ENCODE assay signal across 1 cellular context in the genomic region with DNA sequence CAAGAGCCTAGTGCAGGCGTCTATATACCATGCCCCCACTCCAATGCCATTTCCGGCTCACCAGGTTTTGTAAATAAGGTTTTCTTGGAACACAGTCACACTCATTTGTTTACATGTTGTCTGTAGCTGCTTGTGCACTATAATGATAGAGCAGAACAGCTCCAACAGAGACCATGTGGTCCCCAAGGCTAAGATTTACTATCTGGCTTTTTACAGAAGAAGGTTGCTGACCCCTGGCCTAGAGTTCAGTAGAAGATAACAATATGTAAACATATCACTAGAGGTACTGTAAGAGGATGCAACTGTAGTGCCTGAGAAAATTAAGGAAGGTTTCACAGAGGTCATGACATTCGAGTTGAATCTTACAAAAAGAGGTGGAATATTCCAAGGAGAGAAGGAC.
TF ChIP-seq lines count a peak whose summit lies in the region.

No MANE protein-coding gene starts in this region.

TF ChIP-seq in K562, 482 proteins besides CTCF, POLR2A, EP300 and RAD21 (continued from another document and continues in another):
- TF ChIP-seq, protein P1, sequence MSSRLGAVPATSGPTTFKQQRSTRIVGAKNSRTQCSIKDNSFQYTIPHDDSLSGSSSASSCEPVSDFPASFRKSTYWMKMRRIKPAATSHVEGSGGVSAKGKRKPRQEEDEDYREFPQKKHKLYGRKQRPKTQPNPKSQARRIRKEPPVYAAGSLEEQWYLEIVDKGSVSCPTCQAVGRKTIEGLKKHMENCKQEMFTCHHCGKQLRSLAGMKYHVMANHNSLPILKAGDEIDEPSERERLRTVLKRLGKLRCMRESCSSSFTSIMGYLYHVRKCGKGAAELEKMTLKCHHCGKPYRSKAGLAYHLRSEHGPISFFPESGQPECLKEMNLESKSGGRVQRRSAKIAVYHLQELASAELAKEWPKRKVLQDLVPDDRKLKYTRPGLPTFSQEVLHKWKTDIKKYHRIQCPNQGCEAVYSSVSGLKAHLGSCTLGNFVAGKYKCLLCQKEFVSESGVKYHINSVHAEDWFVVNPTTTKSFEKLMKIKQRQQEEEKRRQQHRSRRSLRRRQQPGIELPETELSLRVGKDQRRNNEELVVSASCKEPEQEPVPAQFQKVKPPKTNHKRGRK (tag; IDR thresholded peaks at IDR 0.05) = no peak
- TF ChIP-seq, protein P2, sequence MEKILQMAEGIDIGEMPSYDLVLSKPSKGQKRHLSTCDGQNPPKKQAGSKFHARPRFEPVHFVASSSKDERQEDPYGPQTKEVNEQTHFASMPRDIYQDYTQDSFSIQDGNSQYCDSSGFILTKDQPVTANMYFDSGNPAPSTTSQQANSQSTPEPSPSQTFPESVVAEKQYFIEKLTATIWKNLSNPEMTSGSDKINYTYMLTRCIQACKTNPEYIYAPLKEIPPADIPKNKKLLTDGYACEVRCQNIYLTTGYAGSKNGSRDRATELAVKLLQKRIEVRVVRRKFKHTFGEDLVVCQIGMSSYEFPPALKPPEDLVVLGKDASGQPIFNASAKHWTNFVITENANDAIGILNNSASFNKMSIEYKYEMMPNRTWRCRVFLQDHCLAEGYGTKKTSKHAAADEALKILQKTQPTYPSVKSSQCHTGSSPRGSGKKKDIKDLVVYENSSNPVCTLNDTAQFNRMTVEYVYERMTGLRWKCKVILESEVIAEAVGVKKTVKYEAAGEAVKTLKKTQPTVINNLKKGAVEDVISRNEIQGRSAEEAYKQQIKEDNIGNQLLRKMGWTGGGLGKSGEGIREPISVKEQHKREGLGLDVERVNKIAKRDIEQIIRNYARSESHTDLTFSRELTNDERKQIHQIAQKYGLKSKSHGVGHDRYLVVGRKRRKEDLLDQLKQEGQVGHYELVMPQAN (IDR thresholded peaks at IDR 0.05; ENCODE audit: borderline replicate concordance) = no peak
- no peak for TF ChIP-seq SMARCC2 (IDR thresholded peaks at IDR 0.05; ENCODE audit: low read depth)
- no peak for TF ChIP-seq NCOA2 (IDR thresholded peaks at IDR 0.05; ENCODE audit: partially characterized antibody in 2 of 2)
- TF ChIP-seq, protein P3, sequence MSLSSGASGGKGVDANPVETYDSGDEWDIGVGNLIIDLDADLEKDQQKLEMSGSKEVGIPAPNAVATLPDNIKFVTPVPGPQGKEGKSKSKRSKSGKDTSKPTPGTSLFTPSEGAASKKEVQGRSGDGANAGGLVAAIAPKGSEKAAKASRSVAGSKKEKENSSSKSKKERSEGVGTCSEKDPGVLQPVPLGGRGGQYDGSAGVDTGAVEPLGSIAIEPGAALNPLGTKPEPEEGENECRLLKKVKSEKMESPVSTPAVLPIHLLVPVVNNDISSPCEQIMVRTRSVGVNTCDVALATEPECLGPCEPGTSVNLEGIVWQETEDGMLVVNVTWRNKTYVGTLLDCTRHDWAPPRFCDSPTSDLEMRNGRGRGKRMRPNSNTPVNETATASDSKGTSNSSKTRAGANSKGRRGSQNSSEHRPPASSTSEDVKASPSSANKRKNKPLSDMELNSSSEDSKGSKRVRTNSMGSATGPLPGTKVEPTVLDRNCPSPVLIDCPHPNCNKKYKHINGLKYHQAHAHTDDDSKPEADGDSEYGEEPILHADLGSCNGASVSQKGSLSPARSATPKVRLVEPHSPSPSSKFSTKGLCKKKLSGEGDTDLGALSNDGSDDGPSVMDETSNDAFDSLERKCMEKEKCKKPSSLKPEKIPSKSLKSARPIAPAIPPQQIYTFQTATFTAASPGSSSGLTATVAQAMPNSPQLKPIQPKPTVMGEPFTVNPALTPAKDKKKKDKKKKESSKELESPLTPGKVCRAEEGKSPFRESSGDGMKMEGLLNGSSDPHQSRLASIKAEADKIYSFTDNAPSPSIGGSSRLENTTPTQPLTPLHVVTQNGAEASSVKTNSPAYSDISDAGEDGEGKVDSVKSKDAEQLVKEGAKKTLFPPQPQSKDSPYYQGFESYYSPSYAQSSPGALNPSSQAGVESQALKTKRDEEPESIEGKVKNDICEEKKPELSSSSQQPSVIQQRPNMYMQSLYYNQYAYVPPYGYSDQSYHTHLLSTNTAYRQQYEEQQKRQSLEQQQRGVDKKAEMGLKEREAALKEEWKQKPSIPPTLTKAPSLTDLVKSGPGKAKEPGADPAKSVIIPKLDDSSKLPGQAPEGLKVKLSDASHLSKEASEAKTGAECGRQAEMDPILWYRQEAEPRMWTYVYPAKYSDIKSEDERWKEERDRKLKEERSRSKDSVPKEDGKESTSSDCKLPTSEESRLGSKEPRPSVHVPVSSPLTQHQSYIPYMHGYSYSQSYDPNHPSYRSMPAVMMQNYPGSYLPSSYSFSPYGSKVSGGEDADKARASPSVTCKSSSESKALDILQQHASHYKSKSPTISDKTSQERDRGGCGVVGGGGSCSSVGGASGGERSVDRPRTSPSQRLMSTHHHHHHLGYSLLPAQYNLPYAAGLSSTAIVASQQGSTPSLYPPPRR (CRISPR knock-in tag; IDR thresholded peaks at IDR 0.05; ENCODE audit: borderline replicate concordance) = no peak
- TF ChIP-seq, protein P4, sequence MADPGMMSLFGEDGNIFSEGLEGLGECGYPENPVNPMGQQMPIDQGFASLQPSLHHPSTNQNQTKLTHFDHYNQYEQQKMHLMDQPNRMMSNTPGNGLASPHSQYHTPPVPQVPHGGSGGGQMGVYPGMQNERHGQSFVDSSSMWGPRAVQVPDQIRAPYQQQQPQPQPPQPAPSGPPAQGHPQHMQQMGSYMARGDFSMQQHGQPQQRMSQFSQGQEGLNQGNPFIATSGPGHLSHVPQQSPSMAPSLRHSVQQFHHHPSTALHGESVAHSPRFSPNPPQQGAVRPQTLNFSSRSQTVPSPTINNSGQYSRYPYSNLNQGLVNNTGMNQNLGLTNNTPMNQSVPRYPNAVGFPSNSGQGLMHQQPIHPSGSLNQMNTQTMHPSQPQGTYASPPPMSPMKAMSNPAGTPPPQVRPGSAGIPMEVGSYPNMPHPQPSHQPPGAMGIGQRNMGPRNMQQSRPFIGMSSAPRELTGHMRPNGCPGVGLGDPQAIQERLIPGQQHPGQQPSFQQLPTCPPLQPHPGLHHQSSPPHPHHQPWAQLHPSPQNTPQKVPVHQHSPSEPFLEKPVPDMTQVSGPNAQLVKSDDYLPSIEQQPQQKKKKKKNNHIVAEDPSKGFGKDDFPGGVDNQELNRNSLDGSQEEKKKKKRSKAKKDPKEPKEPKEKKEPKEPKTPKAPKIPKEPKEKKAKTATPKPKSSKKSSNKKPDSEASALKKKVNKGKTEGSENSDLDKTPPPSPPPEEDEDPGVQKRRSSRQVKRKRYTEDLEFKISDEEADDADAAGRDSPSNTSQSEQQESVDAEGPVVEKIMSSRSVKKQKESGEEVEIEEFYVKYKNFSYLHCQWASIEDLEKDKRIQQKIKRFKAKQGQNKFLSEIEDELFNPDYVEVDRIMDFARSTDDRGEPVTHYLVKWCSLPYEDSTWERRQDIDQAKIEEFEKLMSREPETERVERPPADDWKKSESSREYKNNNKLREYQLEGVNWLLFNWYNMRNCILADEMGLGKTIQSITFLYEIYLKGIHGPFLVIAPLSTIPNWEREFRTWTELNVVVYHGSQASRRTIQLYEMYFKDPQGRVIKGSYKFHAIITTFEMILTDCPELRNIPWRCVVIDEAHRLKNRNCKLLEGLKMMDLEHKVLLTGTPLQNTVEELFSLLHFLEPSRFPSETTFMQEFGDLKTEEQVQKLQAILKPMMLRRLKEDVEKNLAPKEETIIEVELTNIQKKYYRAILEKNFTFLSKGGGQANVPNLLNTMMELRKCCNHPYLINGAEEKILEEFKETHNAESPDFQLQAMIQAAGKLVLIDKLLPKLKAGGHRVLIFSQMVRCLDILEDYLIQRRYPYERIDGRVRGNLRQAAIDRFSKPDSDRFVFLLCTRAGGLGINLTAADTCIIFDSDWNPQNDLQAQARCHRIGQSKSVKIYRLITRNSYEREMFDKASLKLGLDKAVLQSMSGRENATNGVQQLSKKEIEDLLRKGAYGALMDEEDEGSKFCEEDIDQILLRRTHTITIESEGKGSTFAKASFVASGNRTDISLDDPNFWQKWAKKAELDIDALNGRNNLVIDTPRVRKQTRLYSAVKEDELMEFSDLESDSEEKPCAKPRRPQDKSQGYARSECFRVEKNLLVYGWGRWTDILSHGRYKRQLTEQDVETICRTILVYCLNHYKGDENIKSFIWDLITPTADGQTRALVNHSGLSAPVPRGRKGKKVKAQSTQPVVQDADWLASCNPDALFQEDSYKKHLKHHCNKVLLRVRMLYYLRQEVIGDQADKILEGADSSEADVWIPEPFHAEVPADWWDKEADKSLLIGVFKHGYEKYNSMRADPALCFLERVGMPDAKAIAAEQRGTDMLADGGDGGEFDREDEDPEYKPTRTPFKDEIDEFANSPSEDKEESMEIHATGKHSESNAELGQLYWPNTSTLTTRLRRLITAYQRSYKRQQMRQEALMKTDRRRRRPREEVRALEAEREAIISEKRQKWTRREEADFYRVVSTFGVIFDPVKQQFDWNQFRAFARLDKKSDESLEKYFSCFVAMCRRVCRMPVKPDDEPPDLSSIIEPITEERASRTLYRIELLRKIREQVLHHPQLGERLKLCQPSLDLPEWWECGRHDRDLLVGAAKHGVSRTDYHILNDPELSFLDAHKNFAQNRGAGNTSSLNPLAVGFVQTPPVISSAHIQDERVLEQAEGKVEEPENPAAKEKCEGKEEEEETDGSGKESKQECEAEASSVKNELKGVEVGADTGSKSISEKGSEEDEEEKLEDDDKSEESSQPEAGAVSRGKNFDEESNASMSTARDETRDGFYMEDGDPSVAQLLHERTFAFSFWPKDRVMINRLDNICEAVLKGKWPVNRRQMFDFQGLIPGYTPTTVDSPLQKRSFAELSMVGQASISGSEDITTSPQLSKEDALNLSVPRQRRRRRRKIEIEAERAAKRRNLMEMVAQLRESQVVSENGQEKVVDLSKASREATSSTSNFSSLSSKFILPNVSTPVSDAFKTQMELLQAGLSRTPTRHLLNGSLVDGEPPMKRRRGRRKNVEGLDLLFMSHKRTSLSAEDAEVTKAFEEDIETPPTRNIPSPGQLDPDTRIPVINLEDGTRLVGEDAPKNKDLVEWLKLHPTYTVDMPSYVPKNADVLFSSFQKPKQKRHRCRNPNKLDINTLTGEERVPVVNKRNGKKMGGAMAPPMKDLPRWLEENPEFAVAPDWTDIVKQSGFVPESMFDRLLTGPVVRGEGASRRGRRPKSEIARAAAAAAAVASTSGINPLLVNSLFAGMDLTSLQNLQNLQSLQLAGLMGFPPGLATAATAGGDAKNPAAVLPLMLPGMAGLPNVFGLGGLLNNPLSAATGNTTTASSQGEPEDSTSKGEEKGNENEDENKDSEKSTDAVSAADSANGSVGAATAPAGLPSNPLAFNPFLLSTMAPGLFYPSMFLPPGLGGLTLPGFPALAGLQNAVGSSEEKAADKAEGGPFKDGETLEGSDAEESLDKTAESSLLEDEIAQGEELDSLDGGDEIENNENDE (IDR thresholded peaks at IDR 0.05; ENCODE audit: low read depth, low read length) = no peak
- TF ChIP-seq, protein P5, sequence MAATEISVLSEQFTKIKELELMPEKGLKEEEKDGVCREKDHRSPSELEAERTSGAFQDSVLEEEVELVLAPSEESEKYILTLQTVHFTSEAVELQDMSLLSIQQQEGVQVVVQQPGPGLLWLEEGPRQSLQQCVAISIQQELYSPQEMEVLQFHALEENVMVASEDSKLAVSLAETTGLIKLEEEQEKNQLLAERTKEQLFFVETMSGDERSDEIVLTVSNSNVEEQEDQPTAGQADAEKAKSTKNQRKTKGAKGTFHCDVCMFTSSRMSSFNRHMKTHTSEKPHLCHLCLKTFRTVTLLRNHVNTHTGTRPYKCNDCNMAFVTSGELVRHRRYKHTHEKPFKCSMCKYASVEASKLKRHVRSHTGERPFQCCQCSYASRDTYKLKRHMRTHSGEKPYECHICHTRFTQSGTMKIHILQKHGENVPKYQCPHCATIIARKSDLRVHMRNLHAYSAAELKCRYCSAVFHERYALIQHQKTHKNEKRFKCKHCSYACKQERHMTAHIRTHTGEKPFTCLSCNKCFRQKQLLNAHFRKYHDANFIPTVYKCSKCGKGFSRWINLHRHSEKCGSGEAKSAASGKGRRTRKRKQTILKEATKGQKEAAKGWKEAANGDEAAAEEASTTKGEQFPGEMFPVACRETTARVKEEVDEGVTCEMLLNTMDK (IDR thresholded peaks at IDR 0.05; ENCODE audit: borderline replicate concordance, insufficient read depth, low read depth, low read length, poor library complexity, severe bottlenecking) = no peak
- TF ChIP-seq MECOM (CRISPR knock-in tag; IDR thresholded peaks at IDR 0.05) = no peak
- no peak for TF ChIP-seq ARNT (IDR thresholded peaks at IDR 0.05)
- TF ChIP-seq, protein P6, sequence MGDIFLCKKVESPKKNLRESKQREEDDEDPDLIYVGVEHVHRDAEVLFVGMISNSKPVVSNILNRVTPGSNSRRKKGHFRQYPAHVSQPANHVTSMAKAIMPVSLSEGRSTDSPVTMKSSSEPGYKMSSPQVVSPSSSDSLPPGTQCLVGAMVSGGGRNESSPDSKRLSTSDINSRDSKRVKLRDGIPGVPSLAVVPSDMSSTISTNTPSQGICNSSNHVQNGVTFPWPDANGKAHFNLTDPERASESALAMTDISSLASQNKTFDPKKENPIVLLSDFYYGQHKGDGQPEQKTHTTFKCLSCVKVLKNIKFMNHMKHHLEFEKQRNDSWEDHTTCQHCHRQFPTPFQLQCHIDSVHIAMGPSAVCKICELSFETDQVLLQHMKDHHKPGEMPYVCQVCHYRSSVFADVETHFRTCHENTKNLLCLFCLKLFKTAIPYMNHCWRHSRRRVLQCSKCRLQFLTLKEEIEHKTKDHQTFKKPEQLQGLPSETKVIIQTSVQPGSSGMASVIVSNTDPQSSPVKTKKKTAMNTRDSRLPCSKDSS (IDR thresholded peaks at IDR 0.05; ENCODE audit: low read depth, partially characterized antibody) = no peak
- peak; percentile 52 for TF ChIP-seq MYC (IDR thresholded peaks at IDR 0.05; ENCODE audit: low read depth, low read length)
- no peak for TF ChIP-seq MYC (CRISPR knock-in tag; IDR thresholded peaks at IDR 0.05; ENCODE audit: borderline replicate concordance, low read depth)
- TF ChIP-seq, protein P7, sequence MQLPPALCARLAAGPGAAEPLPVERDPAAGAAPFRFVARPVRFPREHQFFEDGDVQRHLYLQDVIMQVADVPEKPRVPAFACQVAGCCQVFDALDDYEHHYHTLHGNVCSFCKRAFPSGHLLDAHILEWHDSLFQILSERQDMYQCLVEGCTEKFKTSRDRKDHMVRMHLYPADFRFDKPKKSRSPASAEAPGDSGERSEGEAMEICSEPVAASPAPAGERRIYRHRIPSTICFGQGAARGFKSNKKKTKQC (CRISPR knock-in tag; IDR thresholded peaks at IDR 0.05) = no peak
- TF ChIP-seq ZNF165 (CRISPR knock-in tag; IDR thresholded peaks at IDR 0.05; ENCODE audit: borderline replicate concordance) = no peak
- no peak for TF ChIP-seq HNRNPH1 (optimal IDR thresholded peaks at IDR 0.05; ENCODE audit: low read depth, low read length)
- no peak for TF ChIP-seq CHD2 (IDR thresholded peaks at IDR 0.05; ENCODE audit: low read depth, low read length)
- TF ChIP-seq ZNF24 (IDR thresholded peaks at IDR 0.05) = no peak
- TF ChIP-seq RFX1 (IDR thresholded peaks at IDR 0.05) = no peak
